ENCODE assay signal across 18 cellular contexts in the genomic region with DNA sequence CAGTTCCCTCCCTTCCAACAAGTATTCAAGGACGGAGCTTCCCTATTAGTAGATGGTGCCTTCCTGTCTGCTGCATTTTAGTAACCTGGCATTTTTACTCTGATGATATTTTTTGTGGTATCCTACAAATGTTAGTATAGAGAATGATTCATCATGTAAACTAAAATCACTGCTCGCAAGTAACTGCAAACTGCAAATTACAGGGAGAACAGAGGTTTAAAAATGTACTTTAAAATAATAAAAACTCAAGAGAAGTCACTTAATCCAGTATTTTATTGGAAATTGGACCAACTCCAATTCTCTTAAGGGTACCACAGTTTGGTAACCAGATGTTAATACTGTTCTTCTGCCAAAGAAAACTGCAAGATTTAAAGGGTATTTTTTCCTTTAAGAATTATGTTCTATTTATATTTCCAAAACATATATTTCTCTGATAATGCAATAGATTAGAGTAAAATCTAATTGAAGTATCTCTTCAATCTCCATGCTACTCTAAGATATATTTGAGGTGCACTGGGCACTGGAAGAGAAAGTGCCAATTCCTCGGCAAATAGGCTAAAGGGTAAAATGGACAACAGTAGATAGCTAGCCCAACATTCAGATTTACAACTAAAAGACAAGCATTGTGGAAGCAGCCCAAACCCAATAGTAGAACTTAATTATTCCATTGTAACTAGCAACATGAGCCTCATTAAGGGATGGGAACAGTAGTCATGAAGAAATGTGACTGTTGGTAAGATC.
DNase-seq lines count a peak whose midpoint lies in the region; TF ChIP-seq lines count a peak whose summit lies in the region.
"Had no signal": no experiment of that assay in that cellular context is flagged by ENCODE, and none has a peak within 500 bp of the region (broad histone marks: within the 10 kb centered on the region; RNA-seq: fewer than 3 reads in every experiment).

No MANE protein-coding gene starts in this region.

- H3K27ac Mint-ChIP-seq in osteocyte (ENCODE audit: unreplicated experiment) = peak overlapping the region; percentile 68
- H3K27ac Mint-ChIP-seq: activated CD4-positive, alpha-beta T cell treated with anti-CD3 and anti-CD28 coated beads, Interleukin-2, amount 10 ng/mL, durations not matched to agents 24 days and 14 days; B cell; neural progenitor cell had no signal

- no peaks in the 10 kb centered on the region for H3K79me2 ChIP-seq in Karpas-422 (ENCODE audit: low read length)

- no peaks in the 10 kb centered on the region for H3K27me3 Mint-ChIP-seq in osteocyte (ENCODE audit: unreplicated experiment)
- H3K27me3 Mint-ChIP-seq: activated CD4-positive, alpha-beta T cell treated with anti-CD3 and anti-CD28 coated beads, Interleukin-2, amount 10 ng/mL, durations not matched to agents 24 days and 14 days; B cell had no signal

- H3K9me2 ChIP-seq in Karpas-422 (replicated peaks; ENCODE audit: insufficient read depth, low read length) = no peaks in the 10 kb centered on the region

- H3K4me3 ChIP-seq in choroid plexus epithelial cell (ENCODE audit: low read depth, low read length) (no peak overlapping the region), Karpas-422 (ENCODE audit: low read length) (no peak overlapping the region)
- H3K4me3 ChIP-seq: cardiac muscle cell, esophagus muscularis mucosa, K562, neural progenitor cell had no signal

- in situ Hi-C loops in G401 (cut with HindIII; ENCODE audit: low sequenced_read_pairs) = no loop called here

- DNase-seq in AG08396 (ENCODE audit: low spot score) (peak; percentile 12), LHCN-M2 (ENCODE audit: low read depth) (peak; percentile 35), choroid plexus epithelial cell (ENCODE audit: low read depth) (peak; percentile 26), osteocyte (ENCODE audit: extremely low spot score, unreplicated experiment) (no peak), Karpas-422 (no peak), G401 (ENCODE audit: low spot score) (no peak), 8988T (no peak)
- no peak for DNase-seq in activated T-cell treated with anti-CD3 and anti-CD28 coated beads, Interleukin-2, amount 50 U/mL, for 48 hours
- DNase-seq: activated CD4-positive, alpha-beta T cell treated with anti-CD3 and anti-CD28 coated beads, Interleukin-2, amount 10 ng/mL, durations not matched to agents 24 days and 14 days; activated naive CD4-positive, alpha-beta T cell treated with anti-CD3 and anti-CD28 coated beads, Interleukin-2, amount 50 U/mL, for 16 hours; hippocampal formation; NCI-H2081 treated with DMSO at 0.1 percent for 48 hours; stimulated activated naive CD4-positive, alpha-beta T cell treated with Interleukin-2 at 50 U/mL for 16 hours had no signal

- no peak overlapping the region for H3K27ac ChIP-seq in Karpas-422 (ENCODE audit: low read length)
- H3K27ac ChIP-seq: cardiac muscle cell, neural progenitor cell had no signal

- H3K4me1 Mint-ChIP-seq in osteocyte (ENCODE audit: unreplicated experiment) = peaks cover 41% of the 10 kb centered on the region
- H3K4me1 Mint-ChIP-seq: B cell, neural progenitor cell had no signal

- H3K4me3 Mint-ChIP-seq in osteocyte (ENCODE audit: unreplicated experiment) = no peak overlapping the region
- H3K4me3 Mint-ChIP-seq: activated CD4-positive, alpha-beta T cell treated with anti-CD3 and anti-CD28 coated beads, Interleukin-2, amount 10 ng/mL, durations not matched to agents 24 days and 14 days; B cell; neural progenitor cell had no signal

- H3K36me3 Mint-ChIP-seq in osteocyte (ENCODE audit: unreplicated experiment) = peaks cover 3% of the 10 kb centered on the region

- TF ChIP-seq CTCF in choroid plexus epithelial cell (conservative IDR thresholded peaks at IDR 0.05; ENCODE audit: low read depth, low read length) = no peak
- TF ChIP-seq CTCF in osteocyte (IDR thresholded peaks at IDR 0.05) = no peak

- H4K20me1 ChIP-seq in Karpas-422 (ENCODE audit: insufficient read depth, low read depth, low read length) = 0 out of 2 replicates have a peak, but pooled peaks cover 3% of the 10 kb centered on the region

- no peak overlapping the region for H3K9ac ChIP-seq in Karpas-422 (ENCODE audit: low read length)
- H3K9ac ChIP-seq: neural progenitor cell had no signal

- H3K27me3 ChIP-seq in Karpas-422 (ENCODE audit: low read length) = no peaks in the 10 kb centered on the region
- H3K27me3 ChIP-seq: cardiac muscle cell, esophagus muscularis mucosa, neural progenitor cell had no signal

- no peaks in the 10 kb centered on the region for H3K36me3 ChIP-seq in Karpas-422 (ENCODE audit: insufficient read depth, low read length)
- H3K36me3 ChIP-seq: cardiac muscle cell, esophagus muscularis mucosa, neural progenitor cell had no signal

- H3K9me3 Mint-ChIP-seq in osteocyte (ENCODE audit: unreplicated experiment) = no peaks in the 10 kb centered on the region

- H3K4me1 ChIP-seq in Karpas-422 (ENCODE audit: low read length) = no peaks in the 10 kb centered on the region

- no peaks in the 10 kb centered on the region for H3K9me3 ChIP-seq in Karpas-422 (ENCODE audit: low read length)
- H3K9me3 ChIP-seq: esophagus muscularis mucosa had no signal

- no peak overlapping the region for H2AFZ ChIP-seq in Karpas-422 (ENCODE audit: low read length)
- H2AFZ ChIP-seq: neural progenitor cell had no signal

- no peak overlapping the region for H3K4me2 ChIP-seq in Karpas-422 (ENCODE audit: low read depth, low read length, poor library complexity, severe bottlenecking)
- H3K4me2 ChIP-seq: neural progenitor cell had no signal

Comparison
In these comparisons a context has a peak if more than half of its experiments do, and no peak if none do; other contexts are left out.
1. DNase-seq: peak in AG08396 (single experiment), LHCN-M2 (single experiment) and choroid plexus epithelial cell (single experiment); none in osteocyte (single experiment), Karpas-422 (single experiment), G401 (single experiment), 8988T (single experiment) and activated T-cell treated with anti-CD3 and anti-CD28 coated beads, Interleukin-2, amount 50 U/mL, for 48 hours (0 of 2).